ENCODE assay signal across 8 cellular contexts in genomic region chr3:179148446-179149238, GRCh38. TPM values are rescaled to one million over a fixed set of nuclear protein-coding genes. Genes with fewer than 3 reads are reported as not detected.
DNase-seq lines count a peak whose midpoint lies in the region; ATAC-seq and TF ChIP-seq lines count a peak whose summit lies in the region.

No MANE protein-coding gene starts in this region.

- H3K36me3 Mint-ChIP-seq in endodermal cell (ENCODE audit: low read depth) (no peaks in the 10 kb centered on the region), mesothelial cell of epicardium (no peaks in the 10 kb centered on the region)

- ATAC-seq in GM18517 (IDR thresholded peaks at IDR 0.05; ENCODE audit: unreplicated experiment) = peak; percentile 22
- ATAC-seq in HG03025 (IDR thresholded peaks at IDR 0.05; ENCODE audit: low FRiP score, unreplicated experiment) = peak; percentile 37

- H3K4me1 Mint-ChIP-seq in endodermal cell (peaks cover 30% of the 10 kb centered on the region), mesothelial cell of epicardium (peaks cover 31% of the 10 kb centered on the region)

- H3K4me3 ChIP-seq in endodermal cell (ENCODE audit: low read length) = peak overlapping the region; percentile 93

- no peaks in the 10 kb centered on the region for H3K9me3 ChIP-seq in endodermal cell (ENCODE audit: control insufficient read depth, low read length)

- TF ChIP-seq CTCF in endodermal cell (conservative IDR thresholded peaks at IDR 0.05) = no peak
- no peak for TF ChIP-seq CTCF in mesothelial cell of epicardium (IDR thresholded peaks at IDR 0.05; ENCODE audit: unreplicated experiment)

- H3K4me1 ChIP-seq in endodermal cell (ENCODE audit: control insufficient read depth, insufficient read depth, low read length) = no peaks in the 10 kb centered on the region

- DNase-seq in 8988T (peak; percentile 27), NCI-H526 treated with DMSO at 0.1 percent for 48 hours (lab: John Stamatoyannopoulos, UW) (peak; percentile 39), endodermal cell (peak; percentile 79), mesothelial cell of epicardium (ENCODE audit: low spot score in 2 of 2, unreplicated experiment in 2 of 2) (peak; percentile 42 to 75)
- peak; percentile 41 for DNase-seq in activated CD8-positive, alpha-beta memory T cell treated with anti-CD3 and anti-CD28 coated beads, Interleukin-2, amount 50 U/mL, for 1 hour (ENCODE audit: extremely low read depth)
- DNase-seq in stimulated activated CD8-positive, alpha-beta memory T cell treated with anti-CD3 and anti-CD28 coated beads, Interleukin-15, amount 100 ng/mL, for 48 hours (ENCODE audit: low read depth in 2 of 2) = peak; percentile 20 to 29

- no peaks in the 10 kb centered on the region for H3K9me3 Mint-ChIP-seq in endodermal cell
- no peaks in the 10 kb centered on the region for H3K9me3 Mint-ChIP-seq in mesothelial cell of epicardium

- H3K36me3 ChIP-seq in endodermal cell (ENCODE audit: control insufficient read depth, insufficient read depth, low read length) = no peaks in the 10 kb centered on the region

- peak overlapping the region; percentile 64 for H3K9ac ChIP-seq in endodermal cell (ENCODE audit: extremely low read depth, low read length, poor library complexity, severe bottlenecking)

- no peaks in the 10 kb centered on the region for H3K27me3 ChIP-seq in endodermal cell (ENCODE audit: control insufficient read depth, insufficient read depth, low read length, poor library complexity, severe bottlenecking)

- H3K27me3 Mint-ChIP-seq in endodermal cell (ENCODE audit: insufficient read depth) = peaks cover 4% of the 10 kb centered on the region
- H3K27me3 Mint-ChIP-seq in mesothelial cell of epicardium (ENCODE audit: low read depth) = no peaks in the 10 kb centered on the region

- no peak overlapping the region for H3K4me3 Mint-ChIP-seq in endodermal cell
- peak overlapping the region; percentile 93 for H3K4me3 Mint-ChIP-seq in mesothelial cell of epicardium

- H3K27ac ChIP-seq in endodermal cell (ENCODE audit: low read depth, low read length) = peak overlapping the region; percentile 69

- peak overlapping the region; percentile 85 for H3K27ac Mint-ChIP-seq in endodermal cell
- H3K27ac Mint-ChIP-seq in mesothelial cell of epicardium = peak overlapping the region; percentile 97

- 0% methylated on average over 11 to 89 of the region's 89 CpGs for WGBS in endodermal cell (ENCODE audit: insufficient coverage in 1 of 2, insufficient read length in 1 of 2), 2 experiments

RNA-seq across cellular contexts. Expression of gene PIK3CA, which starts 0.5 kb away (rescaled TPM):
- total RNA-seq in endodermal cell = 10 to 100 TPM; 21.1 to 22.2 TPM
- 14.5 TPM for polyA plus RNA-seq in endodermal cell (2013, experiment 1 of 2)
- polyA plus RNA-seq in endodermal cell (2013, experiment 2 of 2) = 15.3 TPM
- total RNA-seq in mesothelial cell of epicardium = 20.4 to 23.0 TPM (median 22.4 TPM) in 3 replicates

Comparison
In these comparisons a context has a peak if more than half of its experiments do, and no peak if none do; other contexts are left out.
1. Peak in every context shown above with its lines: DNase-seq, ATAC-seq, H3K4me3 ChIP-seq and H3K27ac ChIP-seq.
2. DNase-seq: peak in every context shown above with its lines; median percentile 79 in endodermal cell; 58 in mesothelial cell of epicardium; 41 in activated CD8-positive, alpha-beta memory T cell treated with anti-CD3 and anti-CD28 coated beads, Interleukin-2, amount 50 U/mL, for 1 hour; 39 in NCI-H526 treated with DMSO at 0.1 percent for 48 hours; 27 in 8988T; 24 in stimulated activated CD8-positive, alpha-beta memory T cell treated with anti-CD3 and anti-CD28 coated beads, Interleukin-15, amount 100 ng/mL, for 48 hours.